Comparison of ENCODE assay signal across 8 cellular contexts in the genomic region with DNA sequence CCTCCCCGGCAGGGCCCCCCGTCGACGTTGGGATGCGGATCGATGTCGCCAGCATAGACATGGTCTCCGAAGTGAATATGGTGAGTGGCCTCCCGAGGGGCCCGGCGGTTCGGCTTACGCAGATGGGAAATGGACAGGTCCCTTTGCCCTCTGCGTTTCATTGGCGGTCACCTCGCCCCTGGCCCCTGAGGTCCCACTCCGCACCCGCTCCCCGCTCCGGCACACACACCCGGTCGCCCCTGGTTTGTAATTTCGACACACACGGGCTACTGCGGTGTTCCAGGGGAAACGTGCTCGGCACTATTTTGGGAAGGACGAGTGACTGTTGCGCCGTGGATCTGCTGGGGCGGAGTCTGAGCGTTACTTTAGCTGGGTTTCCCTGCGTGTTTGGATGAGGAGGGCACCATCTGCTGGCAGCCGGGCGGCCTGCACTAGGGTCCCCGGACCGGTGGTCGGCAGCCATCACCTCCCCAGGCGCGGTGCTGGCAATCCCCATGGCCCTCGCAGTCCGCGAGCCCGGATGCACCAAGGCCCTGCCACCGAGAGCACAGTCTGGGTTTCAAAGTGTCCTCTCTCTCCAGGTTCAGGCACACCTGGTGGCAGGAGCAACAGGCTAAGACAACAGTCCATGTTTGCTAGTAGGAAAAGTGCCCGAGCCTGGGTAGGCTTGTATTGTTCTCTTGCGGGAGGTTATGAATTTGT. TPM values are rescaled to one million over a fixed set of nuclear protein-coding genes. Genes with fewer than 3 reads are reported as not detected.
DNase-seq lines count a peak whose midpoint lies in the region; ATAC-seq and TF ChIP-seq lines count a peak whose summit lies in the region.

No MANE protein-coding gene starts in this region.

- peaks cover 35% of the 10 kb centered on the region for H3K27me3 ChIP-seq in left ventricle myocardium inferior (ENCODE audit: low read depth)

- intact Hi-C loops in left ventricle myocardium inferior (cut with micrococcal nuclease), result no loop called here
- intact Hi-C loops in posterior cingulate gyrus (cut with DNase I), result loop anchor here (2.0 to 5.0 kb wide), 3 partner anchors 100 to 350 kb away; no protein-coding TSS in a partner anchor

- peaks cover 17% of the 10 kb centered on the region for H3K4me1 ChIP-seq in left ventricle myocardium inferior

- H3K4me3 ChIP-seq in left ventricle myocardium inferior, result peak overlapping the region; percentile 68

- DNase-seq in D341Med (ENCODE audit: low spot score), result peak; percentile 87
- peak; percentile 70 for DNase-seq in OCI-M1 (lab: John Stamatoyannopoulos, UW)
- peak; percentile 3 to 82 (median 64) for DNase-seq in amygdala (lab: John Stamatoyannopoulos, UW)
- DNase-seq in left ventricle myocardium inferior, result peak; percentile 46
- peak; percentile 67 to 96 (median 82) for DNase-seq in posterior cingulate gyrus
- no peak for DNase-seq in NCI-H1048 (lab: John Stamatoyannopoulos, UW)

- H3K9me3 ChIP-seq in left ventricle myocardium inferior (replicated peaks), result no peaks in the 10 kb centered on the region

- H3K27ac ChIP-seq in left ventricle myocardium inferior (replicated peaks), result peak overlapping the region; percentile 65

- no peaks in the 10 kb centered on the region for H3K36me3 ChIP-seq in left ventricle myocardium inferior

- ATAC-seq in GM19455 (IDR thresholded peaks at IDR 0.05; ENCODE audit: unreplicated experiment), result peak; percentile 88
- ATAC-seq in HG03469 (IDR thresholded peaks at IDR 0.05; ENCODE audit: unreplicated experiment), result peak; percentile 87

- peak; percentile 75 for TF ChIP-seq CTCF in left ventricle myocardium inferior (IDR thresholded peaks at IDR 0.05; ENCODE audit: borderline replicate concordance)

RNA-seq across cellular contexts. Expression of a gene that starts 1.2 kb away (rescaled TPM):
- total RNA-seq in left ventricle myocardium inferior, result 4.0 TPM

RNA-seq across cellular contexts. Expression of a gene that starts 39.2 kb away (rescaled TPM):
- total RNA-seq in left ventricle myocardium inferior, result 33.7 TPM
